Comparison of ENCODE assay signal across 9 cellular contexts in genomic region chr9:16869140-16869903, GRCh38. TPM values are rescaled to one million over a fixed set of nuclear protein-coding genes. Genes with fewer than 3 reads are reported as not detected.
DNase-seq lines count a peak whose midpoint lies in the region; ATAC-seq, FAIRE-seq and TF ChIP-seq lines count a peak whose summit lies in the region.
"Had no signal": no experiment of that assay in that cellular context is flagged by ENCODE, and none has a peak within 500 bp of the region (broad histone marks: within the 10 kb centered on the region; RNA-seq: fewer than 3 reads in every experiment).

No MANE protein-coding gene starts in this region.

- FAIRE-seq in HepG2 (lab: Jason Lieb, UNC): no peak

- H3K9me3 ChIP-seq in right lobe of liver: no peaks in the 10 kb centered on the region
- no peaks in the 10 kb centered on the region for H3K9me3 ChIP-seq in HepG2 (ENCODE audit: low read length)
- H3K9me3 ChIP-seq in ectodermal cell (ENCODE audit: control insufficient read depth, low read length): no peaks in the 10 kb centered on the region

- intact Hi-C loops in right lobe of liver (cut with DNase I): no loop called here
- intact Hi-C loops in HepG2 (cut with micrococcal nuclease; ENCODE audit: unreplicated experiment): no loop called here

- H4K20me1 ChIP-seq in HepG2 (ENCODE audit: insufficient read depth, low read length): no peaks in the 10 kb centered on the region

- no peak overlapping the region for H3K9ac ChIP-seq in HepG2 (ENCODE audit: insufficient read depth, low read depth, low read length)

- H2AFZ ChIP-seq in HepG2 (ENCODE audit: low read length): no peak overlapping the region

- DNase-seq in right lobe of liver (no peak), HepG2 (ENCODE audit: low spot score) (no peak), mucosa of gallbladder (ENCODE audit: low spot score) (peak; percentile 18), NCI-H187 treated with DMSO at 0.1 percent for 48 hours (lab: John Stamatoyannopoulos, UW) (no peak), SIG-M5 treated with dmso at 0.1 percent for 504 hours (lab: John Stamatoyannopoulos, UW; ENCODE audit: unreplicated experiment) (no peak), NCI-H345 treated with DMSO at 0.1 percent for 48 hours (lab: John Stamatoyannopoulos, UW; ENCODE audit: unreplicated experiment) (no peak)
- DNase-seq: T-helper 2 cell had no signal

- CTCF ChIA-PET in HepG2 (lab: Yijun Ruan, JAX; ENCODE audit: low intra/inter-chr PET ratio, low total read pairs): no interaction called here

- TF ChIP-seq RAD21 in HepG2 (CRISPR knock-in tag; IDR thresholded peaks at IDR 0.05): no peak

- H3K27me3 ChIP-seq in right lobe of liver (peaks cover 0 to 8% of the 10 kb centered on the region in 2 donors), HepG2 (ENCODE audit: control insufficient read depth in 1 of 2, insufficient read depth in 2 of 2, low read length in 2 of 2) (peaks cover 5 to 40% of the 10 kb centered on the region in 2 experiments; a peak in 4 of 5 replicates), ectodermal cell (ENCODE audit: control insufficient read depth, insufficient read depth, low read length, poor library complexity, severe bottlenecking) (peaks cover 65% of the 10 kb centered on the region)

- H3K4me1 ChIP-seq in right lobe of liver (peaks cover 0 to 18% (median 0%) of the 10 kb centered on the region in 4 donors), HepG2 (ENCODE audit: insufficient read depth, low read length) (no peaks in the 10 kb centered on the region), ectodermal cell (ENCODE audit: control insufficient read depth, insufficient read depth, low read length) (peaks cover 8% of the 10 kb centered on the region)

- in situ Hi-C loops in HepG2 (cut with HindIII; ENCODE audit: extremely low pct_ligation_motif_present, low pct_unique_long_range_greater_than_20kb): no loop called here

- ATAC-seq in right lobe of liver (no peak), HepG2 (no peak), GM21367 (IDR thresholded peaks at IDR 0.05; ENCODE audit: unreplicated experiment) (no peak)

- WGBS in right lobe of liver (ENCODE audit: insufficient coverage, low coverage, low lambda C conversion rate, missing lambda C conversion rate): 26% methylated on average over 14 of the region's 21 CpGs
- WGBS in HepG2 (ENCODE audit: low lambda C conversion rate): 33% methylated on average over 17 of the region's 21 CpGs
- WGBS in ectodermal cell, 2 experiments: 11 to 16% methylated on average over 18 to 21 of the region's 21 CpGs

- H3K27ac ChIP-seq in right lobe of liver (no peak overlapping the region), HepG2 (ENCODE audit: extremely low read length, insufficient read depth, low read length) (no peak overlapping the region), ectodermal cell (ENCODE audit: insufficient read depth, low read depth, low read length, poor library complexity, severe bottlenecking) (no peak overlapping the region)

- H3K4me3 ChIP-seq in right lobe of liver (peak overlapping the region in 2 of 3 donors; percentile 42 to 53), HepG2 (replicated peaks in 1 of 3; ENCODE audit: insufficient read depth in 1 of 3, low read depth in 2 of 3, low read length in 3 of 3) (no peak overlapping the region), ectodermal cell (ENCODE audit: insufficient read depth, low read depth, low read length) (peak overlapping the region; percentile 72)

- H3K36me3 ChIP-seq in right lobe of liver (no peaks in the 10 kb centered on the region), HepG2 (replicated peaks in 1 of 2; ENCODE audit: control insufficient read depth in 1 of 2, insufficient read depth in 2 of 2, low read length in 2 of 2) (no peaks in the 10 kb centered on the region), ectodermal cell (ENCODE audit: control insufficient read depth, insufficient read depth, low read length) (no peaks in the 10 kb centered on the region)

- TF ChIP-seq EP300 in HepG2 (IDR thresholded peaks at IDR 0.05; ENCODE audit: low read depth in 2 of 2, low read length in 2 of 2) (no peak), HepG2 (CRISPR knock-in tag; IDR thresholded peaks at IDR 0.05; ENCODE audit: borderline replicate concordance) (no peak)

- no peak for TF ChIP-seq CTCF in right lobe of liver (IDR thresholded peaks at IDR 0.05)
- no peak for TF ChIP-seq CTCF in HepG2 (CRISPR knock-in tag; IDR thresholded peaks at IDR 0.05)

- H3K79me2 ChIP-seq in HepG2 (ENCODE audit: insufficient read depth, low read length): no peaks in the 10 kb centered on the region

- POLR2A ChIA-PET in HepG2 (lab: Yijun Ruan, JAX): no interaction called here

- TF ChIP-seq POLR2A in right lobe of liver (IDR thresholded peaks at IDR 0.05): no peak
- no peak for TF ChIP-seq POLR2A in HepG2 (IDR thresholded peaks at IDR 0.05; ENCODE audit: insufficient read depth in 1 of 2, low read depth in 2 of 2, low read length in 2 of 2)

- BruUV-seq in HepG2 (replicated peaks; lab: Mats Ljungman, UMichigan): no TSS peak

- H3K4me2 ChIP-seq in HepG2 (ENCODE audit: low read depth, low read length): no peak overlapping the region

TF ChIP-seq in HepG2, 621 proteins besides CTCF, POLR2A, EP300 and RAD21:
- TF ChIP-seq SYNCRIP (IDR thresholded peaks at IDR 0.05; ENCODE audit: insufficient read depth, low read depth, low read length) (no peak), ZSCAN25 (CRISPR knock-in tag; IDR thresholded peaks at IDR 0.05) (no peak), ZBTB44 (CRISPR knock-in tag; IDR thresholded peaks at IDR 0.05) (no peak), FOXK1 (CRISPR knock-in tag; IDR thresholded peaks at IDR 0.05; ENCODE audit: borderline replicate concordance, low read depth) (no peak), ZNF605 (CRISPR knock-in tag; IDR thresholded peaks at IDR 0.05) (no peak)

RNA-seq across cellular contexts. Expression of gene BNC2, which starts 1.1 kb away (rescaled TPM):
- total RNA-seq in right lobe of liver (under 1 TPM; 0.22 to 0.80 (median 0.36) TPM), HepG2 (2016; rRNA removed; fragmentation: Illumina TruSeq; extraction: Trizol) (not detected in 2 replicates), mucosa of gallbladder (52.0 TPM)
- not detected in 2 replicates for total RNA-seq in HepG2 (2016; cell fraction: cytosol; rRNA removed; fragmentation: Illumina TruSeq; extraction: Trizol; ENCODE audit: low read depth)
- total RNA-seq in HepG2 (2016; cell fraction: insoluble cytoplasmic fraction; rRNA removed; fragmentation: Illumina TruSeq; extraction: Trizol): not detected in 2 replicates
- not detected in 2 replicates for total RNA-seq in HepG2 (2016; cell fraction: membrane; rRNA removed; fragmentation: Illumina TruSeq; extraction: Trizol)
- not detected in 2 replicates for total RNA-seq in HepG2 (2016; cell fraction: nucleus; rRNA removed; fragmentation: Illumina TruSeq; extraction: Trizol)
- not detected in 2 replicates for polyA plus RNA-seq in HepG2 (2011; rRNA removed)
- not detected in 2 replicates for polyA plus RNA-seq in HepG2 (2011; cell fraction: cytosol; rRNA removed)
- not detected in 2 replicates for polyA plus RNA-seq in HepG2 (2011; cell fraction: nucleus; rRNA removed)
- not detected in 2 replicates for polyA plus RNA-seq in HepG2 (2012)
- not detected in 2 replicates for polyA plus RNA-seq in HepG2 (2016; cell fraction: cytosol; fragmentation: Illumina TruSeq; extraction: Trizol; ENCODE audit: low read depth)
- not detected in 2 replicates for polyA plus RNA-seq in HepG2 (2016; cell fraction: insoluble cytoplasmic fraction; fragmentation: Illumina TruSeq; extraction: Trizol; ENCODE audit: low read depth)
- not detected in 2 replicates for polyA plus RNA-seq in HepG2 (2016; cell fraction: membrane; fragmentation: Illumina TruSeq; extraction: Trizol; ENCODE audit: low read depth)
- polyA plus RNA-seq in HepG2 (2016; cell fraction: nucleus; fragmentation: Illumina TruSeq; extraction: Trizol; ENCODE audit: insufficient read depth, low read depth): not detected in 2 replicates
- 4.4 TPM in 1 of 2 replicates, not detected in the other for polyA minus RNA-seq in HepG2 (2011; rRNA and poly(A)+ RNA removed; ENCODE audit: low replicate concordance)
- polyA minus RNA-seq in HepG2 (2011; cell fraction: cytosol; rRNA and poly(A)+ RNA removed): not detected in 2 replicates
- polyA minus RNA-seq in HepG2 (2011; cell fraction: nucleus; rRNA and poly(A)+ RNA removed): not detected in 2 replicates
- 1.1 TPM for polyA plus RNA-seq in ectodermal cell (2013, experiment 1 of 4)
- polyA plus RNA-seq in ectodermal cell (2013, experiment 2 of 4): 1.1 TPM
- 2.6 TPM for polyA plus RNA-seq in ectodermal cell (2013, experiment 3 of 4)
- polyA plus RNA-seq in ectodermal cell (2013, experiment 4 of 4): 2.3 TPM

Comparison
In these comparisons a context has a peak if more than half of its experiments do, and no peak if none do; other contexts are left out.
1. H3K4me3 ChIP-seq: peak in right lobe of liver (2 of 3) and ectodermal cell (single experiment); none in HepG2 (0 of 3).
2. RNA of gene BNC2, which starts 1.1 kb away (total RNA-seq): 52.0 TPM in mucosa of gallbladder (single experiment); 0.22 to 0.80 TPM in right lobe of liver and not detected in HepG2; every median in the first group is over 10 times any median in the second.